Comparison of ENCODE assay signal across 1 cellular context in the genomic region with DNA sequence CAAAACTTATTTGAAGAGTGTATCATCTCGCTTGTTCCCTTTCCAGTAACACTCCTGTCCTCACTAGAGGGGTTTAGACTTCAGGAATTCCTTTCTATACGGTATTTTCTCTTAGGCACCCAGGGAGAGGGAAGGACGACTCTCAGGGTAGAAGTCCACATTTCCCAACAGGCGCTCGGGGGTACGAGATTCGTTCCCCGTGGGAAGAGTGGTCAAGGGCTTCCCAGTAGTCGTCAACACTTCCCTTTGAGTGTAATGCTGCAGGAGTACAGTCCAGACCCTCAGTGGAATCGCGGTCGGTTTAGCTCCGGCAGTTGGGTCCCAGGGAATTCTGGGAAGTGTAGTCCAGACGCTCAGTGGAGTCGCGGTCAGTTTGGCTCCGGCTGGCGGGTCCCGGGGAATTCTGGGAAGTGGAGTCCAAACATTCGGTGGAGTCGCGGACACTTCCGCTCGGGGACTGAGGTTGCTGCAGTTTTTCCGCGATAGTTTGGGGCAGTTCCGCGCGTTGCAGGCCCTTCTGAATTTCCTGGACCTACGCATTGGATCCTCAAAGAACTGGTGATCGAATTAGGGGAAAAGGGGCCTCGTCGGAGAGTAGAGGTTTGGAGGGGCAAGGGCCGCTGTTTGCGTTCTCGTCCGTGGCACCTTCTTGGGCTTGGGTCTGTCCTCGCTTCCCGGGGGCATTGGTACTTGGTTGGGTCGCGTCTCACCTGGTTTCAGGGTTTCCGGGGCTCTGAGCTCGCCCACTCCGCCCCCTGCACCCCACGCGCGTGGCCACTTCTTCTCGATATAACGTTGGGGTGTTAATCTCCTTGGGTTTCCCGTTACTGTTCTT.
TF ChIP-seq lines count a peak whose summit lies in the region.

A gene (plus strand): TSS at position 431 of the 835 bp plus-strand sequence. CDS start 3,513 bp downstream, outside the sequence.

TF ChIP-seq in GM12878, 131 proteins besides CTCF, POLR2A, EP300 and RAD21 (continued from another document):
- TF ChIP-seq SPI1 (IDR thresholded peaks at IDR 0.05; ENCODE audit: borderline replicate concordance, insufficient read depth, low read depth, low read length) = peak; percentile 68; the same call in 1 of the 2 replicates
- peak; percentile 77; the same call in 1 of the 2 replicates for TF ChIP-seq CHD2 (IDR thresholded peaks at IDR 0.05; ENCODE audit: borderline replicate concordance, low read depth, low read length)
- no peak for TF ChIP-seq BRCA1 (IDR thresholded peaks at IDR 0.05; ENCODE audit: low read depth, low read length)
- TF ChIP-seq, protein P1, sequence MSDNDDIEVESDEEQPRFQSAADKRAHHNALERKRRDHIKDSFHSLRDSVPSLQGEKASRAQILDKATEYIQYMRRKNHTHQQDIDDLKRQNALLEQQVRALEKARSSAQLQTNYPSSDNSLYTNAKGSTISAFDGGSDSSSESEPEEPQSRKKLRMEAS (IDR thresholded peaks at IDR 0.05; ENCODE audit: low read depth, low read length) = no peak
- no peak for TF ChIP-seq TCF3 (IDR thresholded peaks at IDR 0.05; ENCODE audit: borderline replicate concordance, insufficient read depth, low read depth, low read length)
- TF ChIP-seq, protein P2, sequence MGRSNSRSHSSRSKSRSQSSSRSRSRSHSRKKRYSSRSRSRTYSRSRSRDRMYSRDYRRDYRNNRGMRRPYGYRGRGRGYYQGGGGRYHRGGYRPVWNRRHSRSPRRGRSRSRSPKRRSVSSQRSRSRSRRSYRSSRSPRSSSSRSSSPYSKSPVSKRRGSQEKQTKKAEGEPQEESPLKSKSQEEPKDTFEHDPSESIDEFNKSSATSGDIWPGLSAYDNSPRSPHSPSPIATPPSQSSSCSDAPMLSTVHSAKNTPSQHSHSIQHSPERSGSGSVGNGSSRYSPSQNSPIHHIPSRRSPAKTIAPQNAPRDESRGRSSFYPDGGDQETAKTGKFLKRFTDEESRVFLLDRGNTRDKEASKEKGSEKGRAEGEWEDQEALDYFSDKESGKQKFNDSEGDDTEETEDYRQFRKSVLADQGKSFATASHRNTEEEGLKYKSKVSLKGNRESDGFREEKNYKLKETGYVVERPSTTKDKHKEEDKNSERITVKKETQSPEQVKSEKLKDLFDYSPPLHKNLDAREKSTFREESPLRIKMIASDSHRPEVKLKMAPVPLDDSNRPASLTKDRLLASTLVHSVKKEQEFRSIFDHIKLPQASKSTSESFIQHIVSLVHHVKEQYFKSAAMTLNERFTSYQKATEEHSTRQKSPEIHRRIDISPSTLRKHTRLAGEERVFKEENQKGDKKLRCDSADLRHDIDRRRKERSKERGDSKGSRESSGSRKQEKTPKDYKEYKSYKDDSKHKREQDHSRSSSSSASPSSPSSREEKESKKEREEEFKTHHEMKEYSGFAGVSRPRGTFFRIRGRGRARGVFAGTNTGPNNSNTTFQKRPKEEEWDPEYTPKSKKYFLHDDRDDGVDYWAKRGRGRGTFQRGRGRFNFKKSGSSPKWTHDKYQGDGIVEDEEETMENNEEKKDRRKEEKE (IDR thresholded peaks at IDR 0.05) = no peak
